ENCODE assay signal across 1 cellular context in the genomic region with DNA sequence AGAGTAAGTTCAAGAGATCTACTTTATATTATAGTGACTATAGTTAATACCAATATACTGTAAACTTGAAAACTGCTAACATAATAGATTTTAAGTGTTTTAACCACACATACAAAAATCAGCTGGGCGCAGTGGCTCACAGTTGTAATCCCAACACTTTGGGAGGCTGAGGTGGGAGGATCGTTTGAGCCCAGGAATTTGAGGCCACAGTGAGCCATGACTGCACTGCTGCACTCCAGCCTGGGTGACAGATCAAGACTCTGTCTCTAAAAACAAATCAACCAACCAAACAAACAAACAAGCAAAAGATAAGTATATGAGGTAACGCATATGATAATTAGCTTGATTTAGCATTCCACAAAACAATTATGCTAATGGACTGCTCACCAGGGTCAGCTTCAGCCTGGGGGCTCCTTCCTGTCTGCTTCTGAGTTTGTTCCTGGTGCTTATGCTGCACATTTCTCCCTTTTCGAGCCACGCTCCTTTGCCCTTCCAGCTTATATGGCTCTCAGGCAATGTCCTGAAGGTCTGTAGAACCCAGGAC.
TF ChIP-seq lines count a peak whose summit lies in the region.

No MANE protein-coding gene starts in this region.

TF ChIP-seq in H1, 55 proteins besides CTCF, POLR2A, EP300 and RAD21 (continued from another document):
- TF ChIP-seq, protein P1, sequence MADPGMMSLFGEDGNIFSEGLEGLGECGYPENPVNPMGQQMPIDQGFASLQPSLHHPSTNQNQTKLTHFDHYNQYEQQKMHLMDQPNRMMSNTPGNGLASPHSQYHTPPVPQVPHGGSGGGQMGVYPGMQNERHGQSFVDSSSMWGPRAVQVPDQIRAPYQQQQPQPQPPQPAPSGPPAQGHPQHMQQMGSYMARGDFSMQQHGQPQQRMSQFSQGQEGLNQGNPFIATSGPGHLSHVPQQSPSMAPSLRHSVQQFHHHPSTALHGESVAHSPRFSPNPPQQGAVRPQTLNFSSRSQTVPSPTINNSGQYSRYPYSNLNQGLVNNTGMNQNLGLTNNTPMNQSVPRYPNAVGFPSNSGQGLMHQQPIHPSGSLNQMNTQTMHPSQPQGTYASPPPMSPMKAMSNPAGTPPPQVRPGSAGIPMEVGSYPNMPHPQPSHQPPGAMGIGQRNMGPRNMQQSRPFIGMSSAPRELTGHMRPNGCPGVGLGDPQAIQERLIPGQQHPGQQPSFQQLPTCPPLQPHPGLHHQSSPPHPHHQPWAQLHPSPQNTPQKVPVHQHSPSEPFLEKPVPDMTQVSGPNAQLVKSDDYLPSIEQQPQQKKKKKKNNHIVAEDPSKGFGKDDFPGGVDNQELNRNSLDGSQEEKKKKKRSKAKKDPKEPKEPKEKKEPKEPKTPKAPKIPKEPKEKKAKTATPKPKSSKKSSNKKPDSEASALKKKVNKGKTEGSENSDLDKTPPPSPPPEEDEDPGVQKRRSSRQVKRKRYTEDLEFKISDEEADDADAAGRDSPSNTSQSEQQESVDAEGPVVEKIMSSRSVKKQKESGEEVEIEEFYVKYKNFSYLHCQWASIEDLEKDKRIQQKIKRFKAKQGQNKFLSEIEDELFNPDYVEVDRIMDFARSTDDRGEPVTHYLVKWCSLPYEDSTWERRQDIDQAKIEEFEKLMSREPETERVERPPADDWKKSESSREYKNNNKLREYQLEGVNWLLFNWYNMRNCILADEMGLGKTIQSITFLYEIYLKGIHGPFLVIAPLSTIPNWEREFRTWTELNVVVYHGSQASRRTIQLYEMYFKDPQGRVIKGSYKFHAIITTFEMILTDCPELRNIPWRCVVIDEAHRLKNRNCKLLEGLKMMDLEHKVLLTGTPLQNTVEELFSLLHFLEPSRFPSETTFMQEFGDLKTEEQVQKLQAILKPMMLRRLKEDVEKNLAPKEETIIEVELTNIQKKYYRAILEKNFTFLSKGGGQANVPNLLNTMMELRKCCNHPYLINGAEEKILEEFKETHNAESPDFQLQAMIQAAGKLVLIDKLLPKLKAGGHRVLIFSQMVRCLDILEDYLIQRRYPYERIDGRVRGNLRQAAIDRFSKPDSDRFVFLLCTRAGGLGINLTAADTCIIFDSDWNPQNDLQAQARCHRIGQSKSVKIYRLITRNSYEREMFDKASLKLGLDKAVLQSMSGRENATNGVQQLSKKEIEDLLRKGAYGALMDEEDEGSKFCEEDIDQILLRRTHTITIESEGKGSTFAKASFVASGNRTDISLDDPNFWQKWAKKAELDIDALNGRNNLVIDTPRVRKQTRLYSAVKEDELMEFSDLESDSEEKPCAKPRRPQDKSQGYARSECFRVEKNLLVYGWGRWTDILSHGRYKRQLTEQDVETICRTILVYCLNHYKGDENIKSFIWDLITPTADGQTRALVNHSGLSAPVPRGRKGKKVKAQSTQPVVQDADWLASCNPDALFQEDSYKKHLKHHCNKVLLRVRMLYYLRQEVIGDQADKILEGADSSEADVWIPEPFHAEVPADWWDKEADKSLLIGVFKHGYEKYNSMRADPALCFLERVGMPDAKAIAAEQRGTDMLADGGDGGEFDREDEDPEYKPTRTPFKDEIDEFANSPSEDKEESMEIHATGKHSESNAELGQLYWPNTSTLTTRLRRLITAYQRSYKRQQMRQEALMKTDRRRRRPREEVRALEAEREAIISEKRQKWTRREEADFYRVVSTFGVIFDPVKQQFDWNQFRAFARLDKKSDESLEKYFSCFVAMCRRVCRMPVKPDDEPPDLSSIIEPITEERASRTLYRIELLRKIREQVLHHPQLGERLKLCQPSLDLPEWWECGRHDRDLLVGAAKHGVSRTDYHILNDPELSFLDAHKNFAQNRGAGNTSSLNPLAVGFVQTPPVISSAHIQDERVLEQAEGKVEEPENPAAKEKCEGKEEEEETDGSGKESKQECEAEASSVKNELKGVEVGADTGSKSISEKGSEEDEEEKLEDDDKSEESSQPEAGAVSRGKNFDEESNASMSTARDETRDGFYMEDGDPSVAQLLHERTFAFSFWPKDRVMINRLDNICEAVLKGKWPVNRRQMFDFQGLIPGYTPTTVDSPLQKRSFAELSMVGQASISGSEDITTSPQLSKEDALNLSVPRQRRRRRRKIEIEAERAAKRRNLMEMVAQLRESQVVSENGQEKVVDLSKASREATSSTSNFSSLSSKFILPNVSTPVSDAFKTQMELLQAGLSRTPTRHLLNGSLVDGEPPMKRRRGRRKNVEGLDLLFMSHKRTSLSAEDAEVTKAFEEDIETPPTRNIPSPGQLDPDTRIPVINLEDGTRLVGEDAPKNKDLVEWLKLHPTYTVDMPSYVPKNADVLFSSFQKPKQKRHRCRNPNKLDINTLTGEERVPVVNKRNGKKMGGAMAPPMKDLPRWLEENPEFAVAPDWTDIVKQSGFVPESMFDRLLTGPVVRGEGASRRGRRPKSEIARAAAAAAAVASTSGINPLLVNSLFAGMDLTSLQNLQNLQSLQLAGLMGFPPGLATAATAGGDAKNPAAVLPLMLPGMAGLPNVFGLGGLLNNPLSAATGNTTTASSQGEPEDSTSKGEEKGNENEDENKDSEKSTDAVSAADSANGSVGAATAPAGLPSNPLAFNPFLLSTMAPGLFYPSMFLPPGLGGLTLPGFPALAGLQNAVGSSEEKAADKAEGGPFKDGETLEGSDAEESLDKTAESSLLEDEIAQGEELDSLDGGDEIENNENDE (IDR thresholded peaks at IDR 0.05; ENCODE audit: insufficient replicate concordance, low read length) = no peak
- TF ChIP-seq HDAC2 (IDR thresholded peaks at IDR 0.05; ENCODE audit: borderline replicate concordance in 1 of 2, low read depth in 2 of 2, low read length in 2 of 2) = no peak
- TF ChIP-seq GABPA (IDR thresholded peaks at IDR 0.05; ENCODE audit: borderline replicate concordance, insufficient read depth, low read length) = no peak
- TF ChIP-seq, protein P2, sequence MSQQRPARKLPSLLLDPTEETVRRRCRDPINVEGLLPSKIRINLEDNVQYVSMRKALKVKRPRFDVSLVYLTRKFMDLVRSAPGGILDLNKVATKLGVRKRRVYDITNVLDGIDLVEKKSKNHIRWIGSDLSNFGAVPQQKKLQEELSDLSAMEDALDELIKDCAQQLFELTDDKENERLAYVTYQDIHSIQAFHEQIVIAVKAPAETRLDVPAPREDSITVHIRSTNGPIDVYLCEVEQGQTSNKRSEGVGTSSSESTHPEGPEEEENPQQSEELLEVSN (IDR thresholded peaks at IDR 0.05) = no peak
- TF ChIP-seq SP4 (IDR thresholded peaks at IDR 0.05; ENCODE audit: low read length) = no peak
- TF ChIP-seq TEAD4 (IDR thresholded peaks at IDR 0.05; ENCODE audit: low read depth, low read length) = 0 out of 2 replicates have a peak, but pooled peaks have one; percentile 14
- no peak for TF ChIP-seq SIRT6 (IDR thresholded peaks at IDR 0.05; ENCODE audit: low read length)
- TF ChIP-seq MAFK (IDR thresholded peaks at IDR 0.05; ENCODE audit: low read depth, low read length) = no peak
- no peak for TF ChIP-seq RXRA (IDR thresholded peaks at IDR 0.05; ENCODE audit: insufficient read depth, low read depth, low read length)
- TF ChIP-seq KDM1A (IDR thresholded peaks at IDR 0.05; ENCODE audit: borderline replicate concordance, low read length) = peak; percentile 74; the same call in 1 of the 2 replicates
